ENCODE assay signal across 2 cellular contexts in genomic region chr17:42818379-42818778, GRCh38.
TF ChIP-seq lines count a peak whose summit lies in the region.

No MANE protein-coding gene starts in this region.

TF ChIP-seq in SK-N-SH treated with all-trans-retinoic acid at 6 μM for 48 hours, 23 proteins besides CTCF, POLR2A, EP300 and RAD21 (continued from another document):
- TF ChIP-seq CSRNP3 (CRISPR knock-in tag; IDR thresholded peaks at IDR 0.05) = no peak
- no peak for TF ChIP-seq OSR1 (CRISPR knock-in tag; IDR thresholded peaks at IDR 0.05)
- no peak for TF ChIP-seq ISL1 (CRISPR knock-in tag; IDR thresholded peaks at IDR 0.05)
- TF ChIP-seq POU6F1 (CRISPR knock-in tag; IDR thresholded peaks at IDR 0.05; ENCODE audit: borderline replicate concordance, low read depth) = no peak
- TF ChIP-seq PATZ1 (CRISPR knock-in tag; IDR thresholded peaks at IDR 0.05; ENCODE audit: borderline replicate concordance) = no peak
- no peak for TF ChIP-seq TOX (CRISPR knock-in tag; IDR thresholded peaks at IDR 0.05; ENCODE audit: borderline replicate concordance)
- TF ChIP-seq TSHZ2 (CRISPR knock-in tag; IDR thresholded peaks at IDR 0.05) = no peak

TF ChIP-seq in WTC11, 78 proteins besides CTCF, POLR2A, EP300 and RAD21 (continued from another document):
- no peak for TF ChIP-seq ERG (CRISPR knock-in tag; IDR thresholded peaks at IDR 0.05)
- no peak for TF ChIP-seq HMGA2 (CRISPR knock-in tag; IDR thresholded peaks at IDR 0.05)
- no peak for TF ChIP-seq PREB (CRISPR knock-in tag; IDR thresholded peaks at IDR 0.05; ENCODE audit: borderline replicate concordance)
- TF ChIP-seq E2F5 (CRISPR knock-in tag; IDR thresholded peaks at IDR 0.05) = no peak
- TF ChIP-seq GTF2I (CRISPR knock-in tag; conservative IDR thresholded peaks at IDR 0.05) = no peak
- TF ChIP-seq NR3C1 (CRISPR knock-in tag; conservative IDR thresholded peaks at IDR 0.05; ENCODE audit: low read depth) = no peak
- no peak for TF ChIP-seq JAZF1 (CRISPR knock-in tag; IDR thresholded peaks at IDR 0.05)
- no peak for TF ChIP-seq CDX4 (CRISPR knock-in tag; IDR thresholded peaks at IDR 0.05; ENCODE audit: borderline replicate concordance)
- no peak for TF ChIP-seq ESRRA (CRISPR knock-in tag; IDR thresholded peaks at IDR 0.05; ENCODE audit: borderline replicate concordance)
- TF ChIP-seq FOXP1 (CRISPR knock-in tag; IDR thresholded peaks at IDR 0.05; ENCODE audit: borderline replicate concordance) = no peak
- TF ChIP-seq NR1H2 (CRISPR knock-in tag; IDR thresholded peaks at IDR 0.05) = no peak
- no peak for TF ChIP-seq STAT6 (CRISPR knock-in tag; conservative IDR thresholded peaks at IDR 0.05; ENCODE audit: low read depth)
- TF ChIP-seq OVOL2 (CRISPR knock-in tag; IDR thresholded peaks at IDR 0.05; ENCODE audit: borderline replicate concordance) = no peak
- no peak for TF ChIP-seq ZNF317 (CRISPR knock-in tag; IDR thresholded peaks at IDR 0.05; ENCODE audit: borderline replicate concordance, low read depth)
